Comparison of ENCODE assay signal across 24 cellular contexts in the genomic region with DNA sequence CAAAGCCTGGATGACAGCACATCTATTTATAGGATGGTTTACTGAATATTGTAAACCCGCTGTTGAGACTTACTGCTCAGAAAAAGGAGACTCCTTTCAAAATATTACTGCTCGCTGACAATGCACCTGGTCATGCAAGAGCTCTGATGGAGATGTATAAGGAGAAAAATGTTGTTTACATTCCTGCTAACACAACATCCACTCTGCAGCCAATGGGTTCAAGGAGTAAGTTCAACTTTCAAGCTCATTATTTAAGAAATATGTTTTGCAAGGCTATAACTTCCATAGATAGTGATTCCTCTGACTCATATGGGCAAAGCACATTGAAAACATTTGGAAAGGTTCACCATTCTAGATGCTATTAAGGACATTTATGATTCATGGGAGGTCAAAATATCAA.
"Had no signal": no experiment of that assay in that cellular context is flagged by ENCODE, and none has a peak within 500 bp of the region (broad histone marks: within the 10 kb centered on the region; RNA-seq: fewer than 3 reads in every experiment).

No MANE protein-coding gene starts in this region.

- H3K4me3 ChIP-seq: body of pancreas, esophagus muscularis mucosa, gastroesophageal sphincter, left lung, lung, tibial nerve had no signal

- H3K27me3 ChIP-seq: body of pancreas, esophagus muscularis mucosa, gastroesophageal sphincter, left lung, tibial nerve had no signal

- DNase-seq: activated CD4-positive, alpha-beta T cell treated with anti-CD3 and anti-CD28 coated beads for 36 hours; activated CD4-positive, CD25-positive, alpha-beta regulatory T cell; activated CD8-positive, alpha-beta memory T cell treated with anti-CD3 and anti-CD28 coated beads, Interleukin-2, amount 10 ng/mL, durations not matched to agents 7 days and 5 days; activated CD8-positive, alpha-beta T cell treated with anti-CD3 and anti-CD28 coated beads, Interleukin-2, amount 10 ng/mL, durations not matched to agents 7 days and 5 days; activated naive CD4-positive, alpha-beta T cell treated with Interleukin-2 at 50 U/mL for 16 hours; activated T-cell treated with anti-CD3 and anti-CD28 coated beads, Interleukin-2, amount 50 U/mL, for 72 hours; anterior cingulate cortex; body of pancreas; cortex of kidney; head of caudate nucleus; hypothalamus; immature natural killer cell; kidney glomerular epithelial cell; left lung; posterior cingulate gyrus; right cardiac atrium; stimulated activated CD4-positive, alpha-beta T cell treated with anti-CD3 and anti-CD28 coated beads, Interleukin-2, amount 100 ng/mL, for 48 hours; stimulated activated naive CD4-positive, alpha-beta T cell treated with Interleukin-2 at 50 U/mL for 16 hours; T-helper 1 cell had no signal

- FAIRE-seq: endothelial cell of umbilical vein had no signal

- H3K4me1 ChIP-seq: body of pancreas, esophagus muscularis mucosa, gastroesophageal sphincter, left lung, tibial nerve had no signal

- ATAC-seq: activated CD4-positive, alpha-beta T cell treated with anti-CD3 and anti-CD28 coated beads for 36 hours; activated CD8-positive, alpha-beta memory T cell treated with anti-CD3 and anti-CD28 coated beads, Interleukin-2, amount 10 ng/mL, durations not matched to agents 7 days and 5 days; activated CD8-positive, alpha-beta T cell treated with anti-CD3 and anti-CD28 coated beads, Interleukin-2, amount 10 ng/mL, durations not matched to agents 7 days and 5 days; activated T-cell treated with anti-CD3 and anti-CD28 coated beads, Interleukin-2, amount 50 U/mL, for 72 hours; body of pancreas; gastroesophageal sphincter; left lung; right cardiac atrium had no signal

- H3K36me3 ChIP-seq: esophagus muscularis mucosa, gastroesophageal sphincter, left lung, tibial nerve had no signal

- H3K9me3 ChIP-seq: body of pancreas, left lung had no signal

- H3K27ac ChIP-seq: body of pancreas, esophagus muscularis mucosa, gastroesophageal sphincter, tibial nerve had no signal
